In genomic region chr1:145999321-146000024, GRCh38 we compare ENCODE assay signal across 8 cellular contexts. TPM values are rescaled to one million over a fixed set of nuclear protein-coding genes. Genes with fewer than 3 reads are reported as not detected.
DNase-seq lines count a peak whose midpoint lies in the region; ATAC-seq and TF ChIP-seq lines count a peak whose summit lies in the region.

No MANE protein-coding gene starts in this region.

- peak overlapping the region; percentile 37 for H3K4me3 ChIP-seq in right cardiac atrium (ENCODE audit: low read length)
- H3K4me3 ChIP-seq in suprapubic skin = peak overlapping the region; percentile 76

- H3K27ac Mint-ChIP-seq in activated CD4-positive, alpha-beta memory T cell treated with anti-CD3 and anti-CD28 coated beads for 36 hours = peak overlapping the region; percentile 92
- H3K27ac Mint-ChIP-seq in osteocyte (ENCODE audit: unreplicated experiment) = no peak overlapping the region

- intact Hi-C loops in activated CD4-positive, alpha-beta memory T cell treated with anti-CD3 and anti-CD28 coated beads for 36 hours (cut with micrococcal nuclease) = loop anchor here (5.0 kb wide), 2 partner anchors 142 to 172 kb away; partner anchors contain the start of gene PIAS3
- intact Hi-C loops in right cardiac atrium (cut with DNase I) = no loop called here

- POLR2A ChIA-PET in activated CD4-positive, alpha-beta memory T cell treated with anti-CD3 and anti-CD28 coated beads for 36 hours (lab: Charles Lee) = interaction anchor here (0.8 to 13.2 kb wide), 2 partner anchors 19 to 42 kb away, joined by 5 to 183 read pairs; partner anchors contain the start of gene LIX1L

- peak; percentile 12 to 34 for ATAC-seq in right cardiac atrium
- ATAC-seq in GM21717 (IDR thresholded peaks at IDR 0.05; ENCODE audit: unreplicated experiment) = no peak

- peaks cover 14% of the 10 kb centered on the region for H3K36me3 ChIP-seq in suprapubic skin

- peaks cover 12% of the 10 kb centered on the region for H3K4me1 ChIP-seq in right cardiac atrium (ENCODE audit: control insufficient read depth, insufficient read depth, low read length)
- peaks cover 47% of the 10 kb centered on the region for H3K4me1 ChIP-seq in suprapubic skin

- H3K27me3 ChIP-seq in right cardiac atrium (ENCODE audit: control insufficient read depth, insufficient read depth) = no peaks in the 10 kb centered on the region
- no peaks in the 10 kb centered on the region for H3K27me3 ChIP-seq in suprapubic skin

- TF ChIP-seq CTCF in suprapubic skin (IDR thresholded peaks at IDR 0.05) (no peak), osteocyte (IDR thresholded peaks at IDR 0.05) (no peak)

- no peak for TF ChIP-seq EP300 in suprapubic skin (IDR thresholded peaks at IDR 0.05)

- WGBS in right cardiac atrium = 7% methylated on average over 5 of the region's 5 CpGs
- 17% methylated on average over 5 of the region's 5 CpGs for WGBS in suprapubic skin

- CTCF ChIA-PET in activated CD4-positive, alpha-beta memory T cell treated with anti-CD3 and anti-CD28 coated beads for 36 hours (lab: Charles Lee) = interaction anchor here (3.2 to 5.0 kb wide), 2 partner anchors 20 to 36 kb away, joined by 11 to 72 read pairs; partner anchors contain the start of genes ANKRD34A and POLR3GL

- TF ChIP-seq POLR2A in suprapubic skin (IDR thresholded peaks at IDR 0.05) = peak in 1 of 2 donors; percentile 16

- H3K4me3 Mint-ChIP-seq in activated CD4-positive, alpha-beta memory T cell treated with anti-CD3 and anti-CD28 coated beads for 36 hours = peak overlapping the region; percentile 63
- H3K4me3 Mint-ChIP-seq in osteocyte (ENCODE audit: unreplicated experiment) = no peak overlapping the region

- H3K9me3 ChIP-seq in right cardiac atrium (ENCODE audit: control insufficient read depth, low read length) (no peaks in the 10 kb centered on the region), suprapubic skin (no peaks in the 10 kb centered on the region)

- peaks cover 17% of the 10 kb centered on the region for H3K36me3 Mint-ChIP-seq in activated CD4-positive, alpha-beta memory T cell treated with anti-CD3 and anti-CD28 coated beads for 36 hours
- peaks cover 12% of the 10 kb centered on the region for H3K36me3 Mint-ChIP-seq in osteocyte (ENCODE audit: unreplicated experiment)

- peaks cover 53% of the 10 kb centered on the region for H3K4me1 Mint-ChIP-seq in activated CD4-positive, alpha-beta memory T cell treated with anti-CD3 and anti-CD28 coated beads for 36 hours (ENCODE audit: low read depth)
- H3K4me1 Mint-ChIP-seq in osteocyte (ENCODE audit: unreplicated experiment) = peaks cover 26% of the 10 kb centered on the region

- peak; percentile 66 for DNase-seq in NCI-H2107 treated with DMSO at 0.1 percent for 48 hours (lab: John Stamatoyannopoulos, UW; ENCODE audit: unreplicated experiment)
- no peak for DNase-seq in NCI-H2107 (lab: John Stamatoyannopoulos, UW)
- DNase-seq in activated CD4-positive, alpha-beta memory T cell treated with anti-CD3 and anti-CD28 coated beads for 36 hours = no peak
- peak in 2 of 3 donors; percentile 39 to 81 for DNase-seq in right cardiac atrium
- peak; percentile 53 to 65 for DNase-seq in suprapubic skin (ENCODE audit: low spot score in 2 of 2)
- no peak for DNase-seq in GM19240 (ENCODE audit: insufficient read length, low spot score)
- DNase-seq in osteocyte (ENCODE audit: extremely low spot score, unreplicated experiment) = no peak

- no peaks in the 10 kb centered on the region for H3K27me3 Mint-ChIP-seq in activated CD4-positive, alpha-beta memory T cell treated with anti-CD3 and anti-CD28 coated beads for 36 hours
- H3K27me3 Mint-ChIP-seq in osteocyte (ENCODE audit: unreplicated experiment) = no peaks in the 10 kb centered on the region

- no peaks in the 10 kb centered on the region for H3K9me3 Mint-ChIP-seq in activated CD4-positive, alpha-beta memory T cell treated with anti-CD3 and anti-CD28 coated beads for 36 hours
- no peaks in the 10 kb centered on the region for H3K9me3 Mint-ChIP-seq in osteocyte (ENCODE audit: unreplicated experiment)

- H3K27ac ChIP-seq in right cardiac atrium (ENCODE audit: low read length) (peak overlapping the region; percentile 98), suprapubic skin (peak overlapping the region; percentile 99)

RNA-seq across cellular contexts. Expression of gene TXNIP, which starts 3.1 kb away (rescaled TPM):
- total RNA-seq in activated CD4-positive, alpha-beta memory T cell treated with anti-CD3 and anti-CD28 coated beads for 36 hours = 10 to 100 TPM; 82.6 to 88.8 TPM
- 100 to 1,000 TPM; 548 to 806 (median 632) TPM for total RNA-seq in right cardiac atrium
- polyA plus RNA-seq in right cardiac atrium = 943 TPM
- 1,000 to 10,000 TPM; 2,326 to 8,649 (median 2,541) TPM for total RNA-seq in suprapubic skin
- 246 and 274 TPM in 2 replicates for total RNA-seq in osteocyte

RNA-seq across cellular contexts. Expression of gene HJV, which starts 22.1 kb away (rescaled TPM):
- not detected for total RNA-seq in activated CD4-positive, alpha-beta memory T cell treated with anti-CD3 and anti-CD28 coated beads for 36 hours
- total RNA-seq in right cardiac atrium (100 to 1,000 TPM in 2 of 4 donors, 10 to 100 TPM in 2; 65.1 to 164 (median 97.1) TPM), suprapubic skin (not detected), osteocyte (not detected in 2 replicates)
- polyA plus RNA-seq in right cardiac atrium = 116 TPM

RNA-seq across cellular contexts. Expression of gene POLR3GL, which starts 35.0 kb away (rescaled TPM):
- total RNA-seq in activated CD4-positive, alpha-beta memory T cell treated with anti-CD3 and anti-CD28 coated beads for 36 hours = 10 to 100 TPM; 27.3 to 30.9 TPM
- total RNA-seq in right cardiac atrium (10 to 100 TPM; 51.4 to 54.4 (median 52.5) TPM), suprapubic skin (10 to 100 TPM in 2 of 4 donors, 1 to 10 TPM in 2; 7.3 to 16.7 (median 11.9) TPM), osteocyte (21.7 and 22.4 TPM in 2 replicates)
- polyA plus RNA-seq in right cardiac atrium = 94.7 TPM

RNA-seq across cellular contexts. Expression of gene ANKRD34A, which starts 35.1 kb away (rescaled TPM):
- total RNA-seq in activated CD4-positive, alpha-beta memory T cell treated with anti-CD3 and anti-CD28 coated beads for 36 hours = 1 to 10 TPM; 4.6 to 4.7 TPM
- total RNA-seq in right cardiac atrium (1 to 10 TPM; 1.7 to 3.9 (median 3.7) TPM), suprapubic skin (under 1 TPM in 3 of 4 donors, not detected in 1; 0.21 to 0.64 (median 0.45) TPM), osteocyte (1.1 and 1.2 TPM in 2 replicates)
- 1.8 TPM for polyA plus RNA-seq in right cardiac atrium

RNA-seq across cellular contexts. Expression of gene LIX1L, which starts 41.7 kb away (rescaled TPM):
- total RNA-seq in activated CD4-positive, alpha-beta memory T cell treated with anti-CD3 and anti-CD28 coated beads for 36 hours = 10 to 100 TPM; 46.6 to 47.8 TPM
- total RNA-seq in right cardiac atrium = 10 to 100 TPM; 25.4 to 39.2 (median 28.4) TPM
- polyA plus RNA-seq in right cardiac atrium = 11.9 TPM
- 10 to 100 TPM in 3 of 4 donors, 1 to 10 TPM in 1; 7.6 to 18.4 (median 11.3) TPM for total RNA-seq in suprapubic skin
- total RNA-seq in osteocyte = 52.2 and 54.0 TPM in 2 replicates

Comparison
In these comparisons a context has a peak if more than half of its experiments do, and no peak if none do; other contexts are left out.
1. DNase-seq: peak in NCI-H2107 treated with DMSO at 0.1 percent for 48 hours (single experiment), right cardiac atrium (2 of 3) and suprapubic skin (2 of 2); none in NCI-H2107 (single experiment), activated CD4-positive, alpha-beta memory T cell treated with anti-CD3 and anti-CD28 coated beads for 36 hours (single experiment), GM19240 (single experiment) and osteocyte (single experiment).
2. RNA of gene HJV, which starts 22.1 kb away (total RNA-seq): 65.1 to 164 TPM in right cardiac atrium; not detected in activated CD4-positive, alpha-beta memory T cell treated with anti-CD3 and anti-CD28 coated beads for 36 hours, not detected in suprapubic skin and not detected in osteocyte; every median in the first group is over 10 times any median in the second.